In the genomic region with DNA sequence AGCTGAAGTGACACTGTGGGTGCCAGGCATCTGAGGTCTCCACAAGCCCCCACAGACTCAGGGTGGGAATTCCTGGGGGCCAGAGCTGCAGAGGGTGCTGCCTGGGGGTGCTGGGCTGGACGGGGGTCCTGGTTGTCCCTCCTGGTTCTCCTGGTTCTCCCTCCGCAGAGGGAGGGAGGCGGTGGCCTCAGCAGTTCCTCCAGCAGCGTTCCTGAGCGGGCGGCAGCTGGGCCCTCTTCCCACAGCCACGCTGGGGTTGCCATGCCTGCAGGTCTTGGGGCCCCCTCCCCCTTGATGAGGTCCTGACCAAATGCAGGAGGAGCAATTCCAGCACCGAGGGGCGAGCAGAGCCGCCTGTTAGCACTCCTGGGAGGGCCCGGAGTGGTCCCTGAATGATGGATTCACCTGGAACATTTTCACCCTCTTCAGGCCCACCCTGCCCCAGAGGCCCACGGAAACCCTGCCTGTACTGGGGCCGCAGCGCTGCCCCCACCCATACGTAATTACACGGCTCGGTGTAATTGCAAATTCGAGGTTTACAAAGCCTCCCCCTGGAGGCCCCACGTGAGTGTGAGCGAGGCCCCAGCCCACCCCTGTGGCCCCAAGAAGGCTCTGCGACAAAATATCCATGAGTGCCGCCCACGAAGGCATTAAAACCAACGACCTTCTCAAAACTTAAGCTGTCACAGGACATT, we compare ENCODE assay signal across 12 cellular contexts. TPM values are rescaled to one million over a fixed set of nuclear protein-coding genes. Genes with fewer than 3 reads are reported as not detected.
DNase-seq lines count a peak whose midpoint lies in the region; ATAC-seq and TF ChIP-seq lines count a peak whose summit lies in the region.
"Had no signal": no experiment of that assay in that cellular context is flagged by ENCODE, and none has a peak within 500 bp of the region (broad histone marks: within the 10 kb centered on the region; RNA-seq: fewer than 3 reads in every experiment).

No MANE protein-coding gene starts in this region.

- ATAC-seq in T-helper 17 cell (peak; percentile 11), heart left ventricle (no peak)
- ATAC-seq in stimulated activated naive B cell treated with anti-CD40 and anti-IgM and Interleukin-4, amounts not matched to agents 10 μg/mL and 1 μg/mL and 100 μg/mL, for 72 hours (replicated peaks): peak; percentile 28 to 36
- ATAC-seq: A549 had no signal

- peak overlapping the region; percentile 76 to 98 (median 88) for H3K27ac ChIP-seq in heart left ventricle
- H3K27ac ChIP-seq: A549, VCaP had no signal

- no peak for TF ChIP-seq POLR2A in heart left ventricle (IDR thresholded peaks at IDR 0.05)

- DNase-seq in SIG-M5 treated with dmso at 0.1 percent for 504 hours (lab: John Stamatoyannopoulos, UW; ENCODE audit: unreplicated experiment) (peak; percentile 7), SIG-M5 (lab: John Stamatoyannopoulos, UW) (no peak), T-helper 17 cell (peak in 2 of 3 donors; percentile 4 to 6), heart left ventricle (peak in 1 of 5 donors; percentile 77), NCI-H2107 (lab: John Stamatoyannopoulos, UW) (no peak), nucleus accumbens (lab: John Stamatoyannopoulos, UW) (no peak), HK-2 (ENCODE audit: unreplicated experiment) (no peak)
- no peak for DNase-seq in stimulated activated naive B cell treated with anti-CD40 and anti-IgM and Interleukin-4, amounts not matched to agents 10 μg/mL and 1 μg/mL and 100 μg/mL, for 72 hours
- DNase-seq: NCI-H748 treated with DMSO at 0.1 percent for 48 hours had no signal

- intact Hi-C loops in heart left ventricle (cut with DNase I): loop anchor here in 8 of 10 donors (2.0 to 10.0 kb wide), 6 partner anchors 101 to 594 kb away; a partner anchor contains a TSS

- H3K4me1 ChIP-seq in heart left ventricle: peaks cover 5 to 69% (median 26%) of the 10 kb centered on the region in 12 donors
- H3K4me1 ChIP-seq: A549 had no signal

- H3K4me3 Mint-ChIP-seq in T-helper 17 cell: peak overlapping the region; percentile 97
- peak overlapping the region; percentile 87 to 95 for H3K4me3 Mint-ChIP-seq in stimulated activated naive B cell treated with anti-CD40 and anti-IgM and Interleukin-4, amounts not matched to agents 10 μg/mL and 1 μg/mL and 100 μg/mL, for 72 hours

- H3K9me3 Mint-ChIP-seq in stimulated activated naive B cell treated with anti-CD40 and anti-IgM and Interleukin-4, amounts not matched to agents 10 μg/mL and 1 μg/mL and 100 μg/mL, for 72 hours: no peaks in the 10 kb centered on the region

- no peaks in the 10 kb centered on the region for H3K27me3 ChIP-seq in heart left ventricle

- no peaks in the 10 kb centered on the region for H3K27me3 Mint-ChIP-seq in T-helper 17 cell
- no peaks in the 10 kb centered on the region for H3K27me3 Mint-ChIP-seq in stimulated activated naive B cell treated with anti-CD40 and anti-IgM and Interleukin-4, amounts not matched to agents 10 μg/mL and 1 μg/mL and 100 μg/mL, for 72 hours

- 46 to 75% (median 58%) methylated on average over 15 to 24 of the region's 24 CpGs for WGBS in heart left ventricle, 4 donors

- TF ChIP-seq CTCF in heart left ventricle (IDR thresholded peaks at IDR 0.05): no peak

- peaks cover 26% of the 10 kb centered on the region for H3K4me1 Mint-ChIP-seq in T-helper 17 cell
- peaks cover 39 to 63% of the 10 kb centered on the region in 2 donors for H3K4me1 Mint-ChIP-seq in stimulated activated naive B cell treated with anti-CD40 and anti-IgM and Interleukin-4, amounts not matched to agents 10 μg/mL and 1 μg/mL and 100 μg/mL, for 72 hours

- H3K36me3 ChIP-seq in heart left ventricle: peaks cover 0 to 3% (median 0%) of the 10 kb centered on the region in 9 donors

- peak overlapping the region; percentile 84 for H3K27ac Mint-ChIP-seq in T-helper 17 cell
- H3K27ac Mint-ChIP-seq in stimulated activated naive B cell treated with anti-CD40 and anti-IgM and Interleukin-4, amounts not matched to agents 10 μg/mL and 1 μg/mL and 100 μg/mL, for 72 hours: peak overlapping the region; percentile 96

- no peaks in the 10 kb centered on the region for H3K9me3 ChIP-seq in T-helper 17 cell (ENCODE audit: control insufficient read depth, low read length, poor library complexity, severe bottlenecking)
- no peaks in the 10 kb centered on the region for H3K9me3 ChIP-seq in heart left ventricle
- H3K9me3 ChIP-seq: A549 had no signal

- peak overlapping the region; percentile 17 to 61 (median 48) for H3K4me3 ChIP-seq in heart left ventricle
- H3K4me3 ChIP-seq: A549 had no signal

- H3K36me3 Mint-ChIP-seq in T-helper 17 cell (ENCODE audit: low read depth): peaks cover 3% of the 10 kb centered on the region
- peaks cover 0 to 3% of the 10 kb centered on the region in 2 donors for H3K36me3 Mint-ChIP-seq in stimulated activated naive B cell treated with anti-CD40 and anti-IgM and Interleukin-4, amounts not matched to agents 10 μg/mL and 1 μg/mL and 100 μg/mL, for 72 hours

RNA-seq across cellular contexts. Expression of a gene that starts 0.6 kb away (rescaled TPM):
- total RNA-seq in T-helper 17 cell (10 to 100 TPM; 50.1 to 89.1 TPM), heart left ventricle (10 to 100 TPM in 8 of 9 donors, 1 to 10 TPM in 1; 4.8 to 41.2 (median 29.9) TPM)
- polyA plus RNA-seq in heart left ventricle: 10 to 100 TPM in 1 of 2 donors, 1 to 10 TPM in 1; 5.1 to 34.6 TPM
- total RNA-seq: glomerular endothelial cell had no signal
- polyA plus RNA-seq: A549 had no signal

RNA-seq across cellular contexts. Expression of a gene that starts 0.7 kb away (rescaled TPM):
- total RNA-seq in T-helper 17 cell (10 to 100 TPM; 65.7 to 93.2 TPM), heart left ventricle (10 to 100 TPM in 7 of 9 donors, 1 to 10 TPM in 2; 9.5 to 29.5 (median 19.2) TPM)
- 10 to 100 TPM in 1 of 2 donors, 1 to 10 TPM in 1; 3.5 to 15.5 TPM for polyA plus RNA-seq in heart left ventricle
- total RNA-seq: glomerular endothelial cell had no signal
- polyA plus RNA-seq: A549 had no signal

RNA-seq across cellular contexts. Expression of a gene that starts 30.7 kb away (rescaled TPM):
- under 1 TPM in 1 of 2 donors, not detected in 1; 0.18 TPM for total RNA-seq in T-helper 17 cell
- total RNA-seq in heart left ventricle: 1 to 10 TPM in 1 of 9 donors, under 1 TPM in 2, not detected in 6; 0.33 to 2.3 (median 0.54) TPM
- under 1 TPM in 1 of 2 donors, not detected in 1; 0.07 TPM for polyA plus RNA-seq in heart left ventricle
- total RNA-seq: glomerular endothelial cell had no signal
- polyA plus RNA-seq: A549 had no signal

Comparison
In these comparisons a context has a peak if more than half of its experiments do, and no peak if none do; other contexts are left out.
1. DNase-seq: peak in SIG-M5 treated with dmso at 0.1 percent for 504 hours (single experiment) and T-helper 17 cell (2 of 3); none in SIG-M5 (single experiment), stimulated activated naive B cell treated with anti-CD40 and anti-IgM and Interleukin-4, amounts not matched to agents 10 μg/mL and 1 μg/mL and 100 μg/mL, for 72 hours (single experiment), NCI-H2107 (single experiment), nucleus accumbens (0 of 56) and HK-2 (single experiment).
2. ATAC-seq: peak in T-helper 17 cell (single experiment) and stimulated activated naive B cell treated with anti-CD40 and anti-IgM and Interleukin-4, amounts not matched to agents 10 μg/mL and 1 μg/mL and 100 μg/mL, for 72 hours (2 of 2); none in heart left ventricle (0 of 4).